In the genomic region with DNA sequence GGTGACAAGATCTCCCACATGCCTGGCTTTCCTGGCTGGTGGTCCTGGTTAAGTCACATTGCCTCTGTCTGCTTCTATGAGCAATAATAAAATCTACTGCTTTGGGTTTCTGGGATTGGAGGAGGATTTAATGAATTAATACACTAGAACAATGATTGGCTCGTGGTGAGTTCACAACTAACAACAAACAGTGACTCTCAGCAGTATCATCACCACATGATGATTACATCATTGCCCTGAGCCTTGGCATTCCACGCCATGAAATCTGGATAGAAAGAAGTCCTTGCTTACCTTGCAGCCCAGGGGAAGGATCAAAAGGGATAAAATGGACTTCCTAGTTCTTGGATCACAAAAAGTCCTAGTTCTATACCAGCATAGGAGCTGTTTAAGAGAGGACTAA, we compare ENCODE assay signal across 9 cellular contexts.
"Had no signal": no experiment of that assay in that cellular context is flagged by ENCODE, and none has a peak within 500 bp of the region (broad histone marks: within the 10 kb centered on the region; RNA-seq: fewer than 3 reads in every experiment).

No MANE protein-coding gene starts in this region.

- FAIRE-seq: frontal cortex had no signal

- H3K27ac Mint-ChIP-seq: natural killer cell treated with Interleukin-12 subunit alpha and Interleukin-12 subunit beta and Interleukin-15 and Interleukin-18, amount 100 ng/mL, for 72 hours had no signal

- H3K9me3 ChIP-seq: colonic mucosa, transverse colon had no signal

- H3K4me3 ChIP-seq: colonic mucosa, transverse colon had no signal

- H3K4me3 Mint-ChIP-seq: natural killer cell treated with Interleukin-12 subunit alpha and Interleukin-12 subunit beta and Interleukin-15 and Interleukin-18, amount 100 ng/mL, for 72 hours had no signal

- H3K36me3 Mint-ChIP-seq: natural killer cell treated with Interleukin-12 subunit alpha and Interleukin-12 subunit beta and Interleukin-15 and Interleukin-18, amount 100 ng/mL, for 72 hours had no signal

- ATAC-seq: natural killer cell treated with Interleukin-12 subunit alpha and Interleukin-12 subunit beta and Interleukin-15 and Interleukin-18, amount 100 ng/mL, for 72 hours had no signal

- H3K27ac ChIP-seq: colonic mucosa, transverse colon had no signal

- H3K4me1 ChIP-seq: colonic mucosa, transverse colon had no signal

- H3K27me3 ChIP-seq: colonic mucosa, transverse colon had no signal

- DNase-seq: activated CD4-positive, alpha-beta T cell treated with anti-CD3 and anti-CD28 coated beads, Interleukin-2, amount 50 U/mL, for 4 hours; activated gamma-delta T cell; colonic mucosa; posterior cingulate gyrus; stimulated activated CD4-positive, alpha-beta T cell treated with anti-CD3 and anti-CD28 coated beads, Interleukin-4, amount 100 ng/mL, for 24 hours; stimulated activated naive CD4-positive, alpha-beta T cell; transverse colon had no signal

- H3K9me3 Mint-ChIP-seq: natural killer cell treated with Interleukin-12 subunit alpha and Interleukin-12 subunit beta and Interleukin-15 and Interleukin-18, amount 100 ng/mL, for 72 hours had no signal

- H3K36me3 ChIP-seq: colonic mucosa, transverse colon had no signal
